In the genomic region with DNA sequence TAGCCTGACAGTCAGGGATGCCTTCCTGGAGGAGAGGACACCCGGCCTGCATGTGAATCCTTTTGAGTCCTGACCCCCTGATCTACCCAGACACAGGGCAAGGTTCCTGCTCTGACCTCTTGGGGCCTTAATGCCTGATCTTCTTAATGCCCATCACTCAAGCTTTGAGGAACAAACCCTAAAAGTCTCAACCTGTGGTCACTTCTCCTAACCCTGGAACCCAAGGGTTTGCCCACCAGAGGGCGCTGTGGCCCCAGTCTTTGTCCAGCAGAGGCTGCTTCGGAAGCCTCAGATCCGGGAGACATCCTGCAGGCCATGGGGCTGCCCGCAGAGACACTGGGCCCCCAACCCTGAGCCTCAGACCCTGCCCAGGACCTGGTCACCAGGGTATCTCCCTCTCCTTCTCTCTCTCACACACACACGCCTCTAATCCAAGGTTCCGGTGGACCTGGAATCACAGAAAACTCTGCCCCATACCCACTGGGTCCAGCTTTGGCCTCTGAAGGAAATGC, we compare ENCODE assay signal across 8 cellular contexts. TPM values are rescaled to one million over a fixed set of nuclear protein-coding genes. Genes with fewer than 3 reads are reported as not detected.
DNase-seq lines count a peak whose midpoint lies in the region; ATAC-seq and TF ChIP-seq lines count a peak whose summit lies in the region.

No MANE protein-coding gene starts in this region.

- H3K4me2 ChIP-seq in HCT116 (ENCODE audit: low read length) = 0 out of 2 replicates have a peak overlapping the region, but pooled peaks have one; percentile 2
- peak overlapping the region; percentile 15; the same call in 1 of the 2 replicates for H3K4me2 ChIP-seq in OCI-LY3 (ENCODE audit: low read length)

- H3K27ac ChIP-seq in HCT116 (ENCODE audit: low read depth, low read length) (no peak overlapping the region), OCI-LY3 (ENCODE audit: low read length) (no peak overlapping the region)

- no TSS peak for BruUV-seq in HCT116 (replicated peaks; lab: Mats Ljungman, UMichigan)

- no peaks in the 10 kb centered on the region for H3K27me3 ChIP-seq in BJ (ENCODE audit: control insufficient read depth, insufficient read depth, low read length)
- H3K27me3 ChIP-seq in HCT116 (ENCODE audit: insufficient read depth, low read length) = no peaks in the 10 kb centered on the region
- peaks cover 12% of the 10 kb centered on the region for H3K27me3 ChIP-seq in OCI-LY3 (ENCODE audit: low read depth, low read length)

- no peaks in the 10 kb centered on the region for H4K20me1 ChIP-seq in HCT116 (ENCODE audit: insufficient read depth)
- H4K20me1 ChIP-seq in OCI-LY3 (ENCODE audit: insufficient read depth, low read length) = no peaks in the 10 kb centered on the region

- H3K9me3 Mint-ChIP-seq in nephron = no peaks in the 10 kb centered on the region

- H3K9me2 ChIP-seq in HCT116 (ENCODE audit: insufficient read depth) = no peaks in the 10 kb centered on the region

- POLR2A ChIA-PET in BJ (lab: Charles Lee) (no interaction called here), HCT116 (lab: Charles Lee) (interaction anchor here (1.2 kb wide), 1 partner anchor 141 kb away, joined by 3 read pairs; the partner anchor contains the start of gene PSMD8)

- H3K27ac Mint-ChIP-seq in nephron = no peak overlapping the region

- peak; percentile 97 for TF ChIP-seq RAD21 in HCT116 (IDR thresholded peaks at IDR 0.05; ENCODE audit: low read depth)

- DNase-seq in BJ (ENCODE audit: low read depth) = no peak
- peak; percentile 62 for DNase-seq in HCT116 (ENCODE audit: low read depth, low spot score)
- peak; percentile 66 for DNase-seq in activated T-cell treated with anti-CD3 and anti-CD28 coated beads for 1 hour (ENCODE audit: low read depth)
- DNase-seq in stimulated activated naive CD8-positive, alpha-beta T cell treated with anti-CD3 and anti-CD28 coated beads, Interleukin-15, Interleukin-2, amounts not matched to agents 100 U/mL and 50 U/mL, for 24 hours = peak; percentile 90

- no peak overlapping the region for H3K4me3 Mint-ChIP-seq in nephron

- intact Hi-C loops in HCT116 (cut with micrococcal nuclease) = loop anchor here (1.0 to 5.0 kb wide), 2 partner anchors 102 to 169 kb away; partner anchors contain the start of genes CATSPERG and FAM98C

- H3K9ac ChIP-seq in HCT116 (ENCODE audit: low read length) = no peak overlapping the region
- H3K9ac ChIP-seq in OCI-LY3 (ENCODE audit: low read length) = no peak overlapping the region

- TF ChIP-seq CTCF in BJ (IDR thresholded peaks at IDR 0.05; ENCODE audit: insufficient read depth, low read depth, low read length) (peak; percentile 83), HCT116 (IDR thresholded peaks at IDR 0.05 in 2 of 3, conservative IDR thresholded peaks at IDR 0.05 in 1 of 3; ENCODE audit: borderline replicate concordance in 1 of 3, insufficient read depth in 1 of 3, low read depth in 2 of 3, low read length in 2 of 3) (peak; percentile 86 to 89 (median 86)), OCI-LY3 (IDR thresholded peaks at IDR 0.05; ENCODE audit: low read depth, low read length) (peak; percentile 98), nephron (IDR thresholded peaks at IDR 0.05; ENCODE audit: unreplicated experiment in 3 of 3) (peak; percentile 68 to 81 (median 73))

- H3K27me3 Mint-ChIP-seq in nephron (ENCODE audit: low read depth) = peaks cover 32% of the 10 kb centered on the region

- H3K79me2 ChIP-seq in HCT116 (ENCODE audit: insufficient read depth, low read length) (no peaks in the 10 kb centered on the region), OCI-LY3 (ENCODE audit: low read length) (no peaks in the 10 kb centered on the region)

- H2AFZ ChIP-seq in HCT116 (ENCODE audit: low read depth, low read length, poor library complexity, severe bottlenecking) (no peak overlapping the region), OCI-LY3 (ENCODE audit: low read depth, low read length) (peak overlapping the region; percentile 82)

- no peaks in the 10 kb centered on the region for H3K4me1 Mint-ChIP-seq in nephron

- CTCF ChIA-PET in BJ (lab: Yijun Ruan, JAX) (interaction anchor here (0.6 to 6.3 kb wide), 21 partner anchors 8 to 527 kb away, joined by 3 to 43 read pairs (median 5); partner anchors contain the start of genes CATSPERG, FAM98C, GGN and PSMD8), HCT116 (lab: Charles Lee) (interaction anchor here (0.6 to 2.7 kb wide), 9 partner anchors 32 to 697 kb away, joined by 3 to 15 read pairs (median 6); partner anchors contain the start of genes CATSPERG, FAM98C, GGN and MRPS12)

- H3K4me3 ChIP-seq in BJ (ENCODE audit: low read depth, low read length) (no peak overlapping the region), HCT116 (replicated peaks in 1 of 2; ENCODE audit: low read depth in 1 of 2, low read length in 2 of 2) (no peak overlapping the region), OCI-LY3 (ENCODE audit: low read length) (no peak overlapping the region)

- H3K9me3 ChIP-seq in HCT116 (ENCODE audit: control insufficient read depth in 1 of 2, insufficient read depth in 1 of 2, low read depth in 1 of 2, low read length in 2 of 2) = no peaks in the 10 kb centered on the region
- H3K9me3 ChIP-seq in OCI-LY3 (ENCODE audit: insufficient read depth, low read length) = no peaks in the 10 kb centered on the region

- H3K36me3 ChIP-seq in BJ (ENCODE audit: control insufficient read depth, insufficient read depth, low read length) = no peaks in the 10 kb centered on the region
- H3K36me3 ChIP-seq in HCT116 (ENCODE audit: control insufficient read depth in 1 of 2, insufficient read depth in 2 of 2, low read length in 2 of 2) = no peaks in the 10 kb centered on the region
- H3K36me3 ChIP-seq in OCI-LY3 (replicated peaks; ENCODE audit: low read depth, low read length) = no peaks in the 10 kb centered on the region

- ATAC-seq in HCT116 (peak; percentile 74), esophagus mucosa (peak; percentile 73), GM18505 (IDR thresholded peaks at IDR 0.05; ENCODE audit: unreplicated experiment) (no peak)
- ATAC-seq in stimulated activated naive CD8-positive, alpha-beta T cell treated with anti-CD3 and anti-CD28 coated beads, Interleukin-15, Interleukin-2, amounts not matched to agents 100 U/mL and 50 U/mL, for 24 hours = peak; percentile 60

- RAD21 ChIA-PET in HCT116 (lab: Charles Lee; ENCODE audit: low non-redundant PET in 1 of 2, low total read pairs in 2 of 2, uncharacterized antibody in 2 of 2, unreplicated experiment in 2 of 2) = interaction anchor here (0.7 to 1.7 kb wide), 4 partner anchors 10 to 332 kb away, joined by 4 to 6 read pairs (median 5); partner anchors contain the start of gene FAM98C (in 1 of the 2)

- H3K36me3 Mint-ChIP-seq in nephron (ENCODE audit: low read depth) = no peaks in the 10 kb centered on the region

- TF ChIP-seq POLR2A in HCT116 (IDR thresholded peaks at IDR 0.05; ENCODE audit: borderline replicate concordance, extremely low read depth, insufficient read depth, insufficient read length) = no peak
- TF ChIP-seq POLR2A in GM18505 (IDR thresholded peaks at IDR 0.05; ENCODE audit: borderline replicate concordance, extremely low read depth, insufficient read depth, insufficient read length) = no peak

- H3K4me1 ChIP-seq in HCT116 (ENCODE audit: control insufficient read depth in 1 of 2, insufficient read depth in 2 of 2, low read length in 2 of 2) (peaks cover 3 to 5% of the 10 kb centered on the region in 2 experiments; a peak in 2 of 4 replicates), OCI-LY3 (ENCODE audit: low read length) (0 out of 2 replicates have a peak, but pooled peaks cover 2% of the 10 kb centered on the region)

TF ChIP-seq in HCT116, 20 proteins besides CTCF, POLR2A, EP300 and RAD21:
- TF ChIP-seq SP1 (IDR thresholded peaks at IDR 0.05; ENCODE audit: low read depth) = no peak
- TF ChIP-seq, protein P1, sequence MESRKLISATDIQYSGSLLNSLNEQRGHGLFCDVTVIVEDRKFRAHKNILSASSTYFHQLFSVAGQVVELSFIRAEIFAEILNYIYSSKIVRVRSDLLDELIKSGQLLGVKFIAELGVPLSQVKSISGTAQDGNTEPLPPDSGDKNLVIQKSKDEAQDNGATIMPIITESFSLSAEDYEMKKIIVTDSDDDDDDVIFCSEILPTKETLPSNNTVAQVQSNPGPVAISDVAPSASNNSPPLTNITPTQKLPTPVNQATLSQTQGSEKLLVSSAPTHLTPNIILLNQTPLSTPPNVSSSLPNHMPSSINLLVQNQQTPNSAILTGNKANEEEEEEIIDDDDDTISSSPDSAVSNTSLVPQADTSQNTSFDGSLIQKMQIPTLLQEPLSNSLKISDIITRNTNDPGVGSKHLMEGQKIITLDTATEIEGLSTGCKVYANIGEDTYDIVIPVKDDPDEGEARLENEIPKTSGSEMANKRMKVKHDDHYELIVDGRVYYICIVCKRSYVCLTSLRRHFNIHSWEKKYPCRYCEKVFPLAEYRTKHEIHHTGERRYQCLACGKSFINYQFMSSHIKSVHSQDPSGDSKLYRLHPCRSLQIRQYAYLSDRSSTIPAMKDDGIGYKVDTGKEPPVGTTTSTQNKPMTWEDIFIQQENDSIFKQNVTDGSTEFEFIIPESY (IDR thresholded peaks at IDR 0.05; ENCODE audit: extremely low read depth, insufficient replicate concordance, low read length) = no peak

RNA-seq across cellular contexts. Expression of gene DPF1, which starts 9.8 kb away (rescaled TPM):
- polyA plus RNA-seq in BJ (2011; rRNA removed) = 1.3 and 2.2 TPM in 2 replicates
- polyA minus RNA-seq in BJ (2011; rRNA and poly(A)+ RNA removed) = 2.5 and 2.7 TPM in 2 replicates
- total RNA-seq in HCT116 (2021; ENCODE audit: unreplicated experiment) (9.7 TPM), esophagus mucosa (0.16 TPM)
- 4.6 and 6.6 TPM in 2 replicates for polyA plus RNA-seq in HCT116 (2012)

RNA-seq across cellular contexts. Expression of gene PPP1R14A, which starts 22.4 kb away (rescaled TPM):
- 15.6 and 18.3 TPM in 2 replicates for polyA plus RNA-seq in BJ (2011; rRNA removed)
- polyA minus RNA-seq in BJ (2011; rRNA and poly(A)+ RNA removed) = 1.9 and 3.0 TPM in 2 replicates
- total RNA-seq in HCT116 (2021; ENCODE audit: unreplicated experiment) (0.84 TPM), esophagus mucosa (2.8 TPM)
- not detected in 2 replicates for polyA plus RNA-seq in HCT116 (2012)

RNA-seq across cellular contexts. Expression of gene SPINT2, which starts 30.6 kb away (rescaled TPM):
- polyA plus RNA-seq in BJ (2011; rRNA removed) = 33.2 and 45.5 TPM in 2 replicates
- polyA minus RNA-seq in BJ (2011; rRNA and poly(A)+ RNA removed) = 5.2 and 13.1 TPM in 2 replicates
- total RNA-seq in HCT116 (2021; ENCODE audit: unreplicated experiment) (500 TPM), esophagus mucosa (356 TPM)
- polyA plus RNA-seq in HCT116 (2012) = 492 and 532 TPM in 2 replicates
